ENCODE assay signal across 32 cellular contexts in the genomic region with DNA sequence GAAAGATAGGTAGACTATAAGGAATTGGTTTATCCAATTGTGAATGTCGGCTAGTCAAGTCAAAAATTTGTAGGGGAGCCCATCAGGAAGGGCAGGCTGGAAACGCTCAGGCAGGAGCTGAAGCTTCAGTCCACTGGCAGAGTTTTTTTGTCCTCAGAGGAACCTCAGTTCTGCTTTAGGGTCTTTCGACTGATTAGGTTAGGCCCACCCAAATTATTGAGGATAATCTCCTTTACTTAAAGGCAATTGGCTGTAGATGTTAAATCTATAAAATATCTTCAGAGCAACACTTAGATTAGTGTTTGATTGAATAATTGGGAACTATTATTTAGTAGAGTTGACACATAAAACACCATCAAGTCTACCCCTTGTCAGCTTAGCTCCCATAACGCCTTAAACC.
"Had no signal": no experiment of that assay in that cellular context is flagged by ENCODE, and none has a peak within 500 bp of the region (broad histone marks: within the 10 kb centered on the region; RNA-seq: fewer than 3 reads in every experiment).

No MANE protein-coding gene starts in this region.

- ATAC-seq: activated naive CD4-positive, alpha-beta T cell treated with anti-CD3 and anti-CD28 coated beads, Interleukin-2, amount 50 U/mL, for 72 hours; activated naive CD8-positive, alpha-beta T cell treated with anti-CD3 and anti-CD28 coated beads, Interleukin-2, amount 50 U/mL, for 24 hours; activated T-cell treated with anti-CD3 and anti-CD28 coated beads, Interleukin-2, amount 50 U/mL, for 4 hours; activated T-cell treated with anti-CD3 and anti-CD28 coated beads, Interleukin-2, amount 50 U/mL, for 72 hours; activated T-helper 17 cell treated with anti-CD3 and anti-CD28 coated beads, Interleukin-2, amount 50 U/mL, for 72 hours; body of pancreas had no signal

- FAIRE-seq: astrocyte, bronchial epithelial cell had no signal

- H3K36me3 ChIP-seq: adrenal gland, ascending aorta, brain microvascular endothelial cell, breast epithelium, cardiac muscle cell had no signal

- H3K27me3 ChIP-seq: adrenal gland, ascending aorta, body of pancreas, brain microvascular endothelial cell, breast epithelium, cardiac muscle cell had no signal

- H3K27ac ChIP-seq: adrenal gland, ascending aorta, body of pancreas, brain microvascular endothelial cell, breast epithelium, cardiac muscle cell had no signal

- H3K4me1 ChIP-seq: ascending aorta had no signal

- H3K4me3 ChIP-seq: adrenal gland, ascending aorta, body of pancreas, breast epithelium, cardiac muscle cell had no signal

- DNase-seq: activated effector memory CD4-positive, alpha-beta T cell treated with anti-CD3 and anti-CD28 coated beads, Interleukin-2, amount 50 U/mL, for 16 hours; activated effector memory CD4-positive, alpha-beta T cell treated with Interleukin-2 at 50 U/mL for 16 hours; activated gamma-delta T cell; activated gamma-delta T cell treated with Interleukin-2 at 50 U/mL for 16 hours; activated naive CD4-positive, alpha-beta T cell; activated naive CD4-positive, alpha-beta T cell treated with anti-CD3 and anti-CD28 coated beads for 36 hours; activated naive CD4-positive, alpha-beta T cell treated with anti-CD3 and anti-CD28 coated beads, Interleukin-2, amount 10 ng/mL, durations not matched to agents 7 days and 5 days; activated naive CD4-positive, alpha-beta T cell treated with anti-CD3 and anti-CD28 coated beads, Interleukin-2, amount 50 U/mL, for 16 hours; activated naive CD4-positive, alpha-beta T cell treated with Interleukin-2 at 50 U/mL for 16 hours; activated naive CD8-positive, alpha-beta T cell treated with anti-CD3 and anti-CD28 coated beads for 36 hours; activated naive CD8-positive, alpha-beta T cell treated with anti-CD3 and anti-CD28 coated beads, Interleukin-2, amount 10 ng/mL, durations not matched to agents 7 days and 5 days; activated naive CD8-positive, alpha-beta T cell treated with anti-CD3 and anti-CD28 coated beads, Interleukin-2, amount 50 U/mL, for 24 hours; activated T-cell treated with anti-CD3 and anti-CD28 coated beads, Interleukin-2, amount 50 U/mL, for 4 hours; activated T-cell treated with anti-CD3 and anti-CD28 coated beads, Interleukin-2, amount 50 U/mL, for 48 hours; activated T-cell treated with anti-CD3 and anti-CD28 coated beads, Interleukin-2, amount 50 U/mL, for 72 hours; adrenal gland; amniotic stem cell; amygdala; anterior cingulate cortex; aorta; body of pancreas; brain microvascular endothelial cell; caudate nucleus; central memory CD4-positive, alpha-beta T cell; cerebellar nuclear complex had no signal

- H3K9me3 ChIP-seq: ascending aorta had no signal
